24 cellular contexts compared by ENCODE assay signal in genomic region chr2:34998726-34999125, GRCh38.
"Had no signal": no experiment of that assay in that cellular context is flagged by ENCODE, and none has a peak within 500 bp of the region (broad histone marks: within the 10 kb centered on the region; RNA-seq: fewer than 3 reads in every experiment).

No MANE protein-coding gene starts in this region.

- ATAC-seq: naive thymus-derived CD4-positive, alpha-beta T cell; natural killer cell; pancreas; psoas muscle; right cardiac atrium; stimulated activated effector memory CD8-positive, alpha-beta T cell treated with anti-CD3 and anti-CD28 coated beads, Interleukin-12 subunit alpha, Interleukin-12 subunit beta, amount 100 ng/mL, for 72 hours; stimulated activated naive CD8-positive, alpha-beta T cell treated with anti-CD3 and anti-CD28 coated beads, Interleukin-15, amount 100 ng/mL, for 72 hours; stimulated activated naive CD8-positive, alpha-beta T cell treated with anti-CD3 and anti-CD28 coated beads, Interleukin-15, Interleukin-2, amounts not matched to agents 100 U/mL and 50 U/mL, for 24 hours had no signal

- H3K9me3 ChIP-seq: neutrophil, pancreas, psoas muscle, right lobe of liver, sigmoid colon, thoracic aorta, thyroid gland, tibial nerve, upper lobe of left lung, vagina had no signal

- H3K4me3 ChIP-seq: pancreas, psoas muscle, right lobe of liver, sigmoid colon, thoracic aorta, thyroid gland, tibial nerve, upper lobe of left lung, vagina had no signal

- H3K27ac ChIP-seq: neutrophil, pancreas, psoas muscle, right lobe of liver, sigmoid colon, thoracic aorta, thyroid gland, tibial nerve, upper lobe of left lung, vagina had no signal

- H3K27me3 ChIP-seq: neutrophil, pancreas, right lobe of liver, sigmoid colon, thyroid gland, tibial nerve, upper lobe of left lung, vagina had no signal

- DNase-seq: naive thymus-derived CD4-positive, alpha-beta T cell; natural killer cell; nucleus accumbens; pancreas; psoas muscle; right cardiac atrium; right lobe of liver; sigmoid colon; small intestine; stimulated activated CD4-positive, alpha-beta T cell treated with anti-CD3 and anti-CD28 coated beads, Interleukin-15, amount 100 ng/mL, for 24 hours; stimulated activated CD4-positive, alpha-beta T cell treated with anti-CD3 and anti-CD28 coated beads, Interleukin-2, amount 100 ng/mL, for 24 hours; stimulated activated CD4-positive, alpha-beta T cell treated with anti-CD3 and anti-CD28 coated beads, Interleukin-2, amount 100 ng/mL, for 48 hours; stimulated activated CD4-positive, alpha-beta T cell treated with anti-CD3 and anti-CD28 coated beads, Interleukin-4, amount 100 ng/mL, for 24 hours; stimulated activated naive CD4-positive, alpha-beta T cell; stimulated activated naive CD8-positive, alpha-beta T cell treated with anti-CD3 and anti-CD28 coated beads, Interleukin-15, amount 100 ng/mL, for 72 hours; stimulated activated naive CD8-positive, alpha-beta T cell treated with anti-CD3 and anti-CD28 coated beads, Interleukin-15, Interleukin-2, amounts not matched to agents 100 U/mL and 50 U/mL, for 24 hours; thyroid gland; trophoblast cell; upper lobe of left lung had no signal

- H3K4me1 ChIP-seq: pancreas, psoas muscle, right lobe of liver, sigmoid colon, thyroid gland, tibial nerve, upper lobe of left lung, vagina had no signal

- H3K36me3 ChIP-seq: neutrophil, pancreas, right lobe of liver, sigmoid colon, thoracic aorta, thyroid gland, tibial nerve, upper lobe of left lung, vagina had no signal
